Comparison of ENCODE assay signal across 1 cellular context in genomic region chr4:87422104-87423052, GRCh38.
TF ChIP-seq lines count a peak whose summit lies in the region.

TSS of gene NUDT9 (plus strand) at chr4:87422573. CDS start at chr4:87422906, 333 bp downstream.

TF ChIP-seq in HepG2, 621 proteins besides CTCF, POLR2A, EP300 and RAD21 (continued from another document and continues in another):
- TF ChIP-seq ZNF496 (CRISPR knock-in tag; IDR thresholded peaks at IDR 0.05; ENCODE audit: insufficient replicate concordance) (no peak), ZSCAN12 (CRISPR knock-in tag; IDR thresholded peaks at IDR 0.05) (no peak), AGO1 (IDR thresholded peaks at IDR 0.05; ENCODE audit: low read depth, low read length, poor library complexity, severe bottlenecking) (peak; percentile 35), ZFP1 (CRISPR knock-in tag; IDR thresholded peaks at IDR 0.05) (peak; percentile 48; the same call in 1 of the 2 replicates), TBX2 (CRISPR knock-in tag; IDR thresholded peaks at IDR 0.05; ENCODE audit: borderline replicate concordance) (peak; percentile 87), TEAD2 (CRISPR knock-in tag; IDR thresholded peaks at IDR 0.05) (no peak), HNF4A (CRISPR knock-in tag; IDR thresholded peaks at IDR 0.05) (peak; percentile 35; the same call in 1 of the 2 replicates), ZNF619 (CRISPR knock-in tag; IDR thresholded peaks at IDR 0.05) (no peak; the same call in 1 of the 2 replicates), ZFY (CRISPR knock-in tag; IDR thresholded peaks at IDR 0.05) (peak; percentile 84), ZSCAN21 (CRISPR knock-in tag; IDR thresholded peaks at IDR 0.05; ENCODE audit: borderline replicate concordance) (peak; percentile 95), GTF2F1 (IDR thresholded peaks at IDR 0.05; ENCODE audit: low read length) (no peak), ZNF160 (CRISPR knock-in tag; IDR thresholded peaks at IDR 0.05) (0 out of 2 replicates have a peak, but pooled peaks have one; percentile 43), PHF20 (CRISPR knock-in tag; IDR thresholded peaks at IDR 0.05) (peak; percentile 91), MTA3 (CRISPR knock-in tag; IDR thresholded peaks at IDR 0.05) (no peak), JUND (CRISPR knock-in tag; IDR thresholded peaks at IDR 0.05) (peak; percentile 75), SSRP1 (CRISPR knock-in tag; IDR thresholded peaks at IDR 0.05) (no peak), HOXA7 (CRISPR knock-in tag; IDR thresholded peaks at IDR 0.05) (no peak), TGIF2 (CRISPR knock-in tag; IDR thresholded peaks at IDR 0.05) (peak; percentile 65), ATF5 (CRISPR knock-in tag; IDR thresholded peaks at IDR 0.05; ENCODE audit: low read depth) (no peak), SNAPC4 (CRISPR knock-in tag; IDR thresholded peaks at IDR 0.05) (peak; percentile 80; the same call in 1 of the 2 replicates), CHCHD3 (CRISPR knock-in tag; IDR thresholded peaks at IDR 0.05) (no peak), KLF11 (CRISPR knock-in tag; IDR thresholded peaks at IDR 0.05) (0 out of 2 replicates have a peak, but pooled peaks have one; percentile 13), POGZ (CRISPR knock-in tag; IDR thresholded peaks at IDR 0.05) (peak; percentile 89), ZNF713 (CRISPR knock-in tag; IDR thresholded peaks at IDR 0.05) (no peak), NCOA2 (CRISPR knock-in tag; IDR thresholded peaks at IDR 0.05) (peak; percentile 60), SMYD3 (CRISPR knock-in tag; IDR thresholded peaks at IDR 0.05) (no peak), FIP1L1 (IDR thresholded peaks at IDR 0.05; ENCODE audit: borderline replicate concordance, insufficient read depth, low read depth, low read length) (0 out of 2 replicates have a peak, but pooled peaks have one; percentile 42), ZNF839 (CRISPR knock-in tag; IDR thresholded peaks at IDR 0.05; ENCODE audit: borderline replicate concordance) (peak; percentile 77; the same call in 1 of the 2 replicates), CEBPG (CRISPR knock-in tag; IDR thresholded peaks at IDR 0.05) (peak; percentile 52), ZNF552 (CRISPR knock-in tag; IDR thresholded peaks at IDR 0.05; ENCODE audit: borderline replicate concordance) (peak; percentile 67), ZNF326 (CRISPR knock-in tag; IDR thresholded peaks at IDR 0.05; ENCODE audit: borderline replicate concordance) (no peak), NCOA5 (CRISPR knock-in tag; IDR thresholded peaks at IDR 0.05) (no peak), TOE1 (CRISPR knock-in tag; IDR thresholded peaks at IDR 0.05) (no peak; the same call in 1 of the 2 replicates), NFATC3 (CRISPR knock-in tag; IDR thresholded peaks at IDR 0.05) (no peak; the same call in 1 of the 2 replicates), NCOR1 (IDR thresholded peaks at IDR 0.05; ENCODE audit: borderline replicate concordance, low read length) (no peak), MXD4 (CRISPR knock-in tag; IDR thresholded peaks at IDR 0.05) (peak; percentile 55; the same call in 1 of the 2 replicates), CEBPB (IDR thresholded peaks at IDR 0.05; ENCODE audit: borderline replicate concordance, low read depth, low read length) (no peak), ATAD3A (CRISPR knock-in tag; IDR thresholded peaks at IDR 0.05) (no peak), TARDBP (CRISPR knock-in tag; IDR thresholded peaks at IDR 0.05) (peak; percentile 72; the same call in 1 of the 2 replicates), ZC3H4 (CRISPR knock-in tag; IDR thresholded peaks at IDR 0.05; ENCODE audit: borderline replicate concordance) (no peak), ZNF343 (CRISPR knock-in tag; IDR thresholded peaks at IDR 0.05) (peak; percentile 81), ZNF251 (CRISPR knock-in tag; IDR thresholded peaks at IDR 0.05) (peak; percentile 76; the same call in 1 of the 2 replicates), ZMAT3 (CRISPR knock-in tag; conservative IDR thresholded peaks at IDR 0.05) (peak; percentile 62; the same call in 1 of the 2 replicates), ZHX1 (CRISPR knock-in tag; IDR thresholded peaks at IDR 0.05; ENCODE audit: low read depth) (peak; percentile 93), SNRNP70 (IDR thresholded peaks at IDR 0.05; ENCODE audit: low read depth, low read length) (no peak), ZNF530 (CRISPR knock-in tag; IDR thresholded peaks at IDR 0.05; ENCODE audit: low read depth) (no peak), ZZZ3 (CRISPR knock-in tag; IDR thresholded peaks at IDR 0.05; ENCODE audit: borderline replicate concordance) (no peak), ZFP41 (CRISPR knock-in tag; IDR thresholded peaks at IDR 0.05; ENCODE audit: borderline replicate concordance) (no peak), RBM39 (IDR thresholded peaks at IDR 0.05; ENCODE audit: low read depth, low read length, poor library complexity, severe bottlenecking) (peak; percentile 92), ZNF607 (CRISPR knock-in tag; IDR thresholded peaks at IDR 0.05; ENCODE audit: borderline replicate concordance) (peak; percentile 20; the same call in 1 of the 2 replicates), MXD3 (CRISPR knock-in tag; IDR thresholded peaks at IDR 0.05) (peak; percentile 84), ZNF282 (IDR thresholded peaks at IDR 0.05; ENCODE audit: partially characterized antibody) (no peak), MBD4 (IDR thresholded peaks at IDR 0.05; ENCODE audit: borderline replicate concordance, low read length) (no peak; the same call in 1 of the 2 replicates)
- TF ChIP-seq, protein P1, sequence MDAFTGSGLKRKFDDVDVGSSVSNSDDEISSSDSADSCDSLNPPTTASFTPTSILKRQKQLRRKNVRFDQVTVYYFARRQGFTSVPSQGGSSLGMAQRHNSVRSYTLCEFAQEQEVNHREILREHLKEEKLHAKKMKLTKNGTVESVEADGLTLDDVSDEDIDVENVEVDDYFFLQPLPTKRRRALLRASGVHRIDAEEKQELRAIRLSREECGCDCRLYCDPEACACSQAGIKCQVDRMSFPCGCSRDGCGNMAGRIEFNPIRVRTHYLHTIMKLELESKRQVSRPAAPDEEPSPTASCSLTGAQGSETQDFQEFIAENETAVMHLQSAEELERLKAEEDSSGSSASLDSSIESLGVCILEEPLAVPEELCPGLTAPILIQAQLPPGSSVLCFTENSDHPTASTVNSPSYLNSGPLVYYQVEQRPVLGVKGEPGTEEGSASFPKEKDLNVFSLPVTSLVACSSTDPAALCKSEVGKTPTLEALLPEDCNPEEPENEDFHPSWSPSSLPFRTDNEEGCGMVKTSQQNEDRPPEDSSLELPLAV (CRISPR knock-in tag; conservative IDR thresholded peaks at IDR 0.05; ENCODE audit: low read depth) = no peak
- TF ChIP-seq, protein P2, sequence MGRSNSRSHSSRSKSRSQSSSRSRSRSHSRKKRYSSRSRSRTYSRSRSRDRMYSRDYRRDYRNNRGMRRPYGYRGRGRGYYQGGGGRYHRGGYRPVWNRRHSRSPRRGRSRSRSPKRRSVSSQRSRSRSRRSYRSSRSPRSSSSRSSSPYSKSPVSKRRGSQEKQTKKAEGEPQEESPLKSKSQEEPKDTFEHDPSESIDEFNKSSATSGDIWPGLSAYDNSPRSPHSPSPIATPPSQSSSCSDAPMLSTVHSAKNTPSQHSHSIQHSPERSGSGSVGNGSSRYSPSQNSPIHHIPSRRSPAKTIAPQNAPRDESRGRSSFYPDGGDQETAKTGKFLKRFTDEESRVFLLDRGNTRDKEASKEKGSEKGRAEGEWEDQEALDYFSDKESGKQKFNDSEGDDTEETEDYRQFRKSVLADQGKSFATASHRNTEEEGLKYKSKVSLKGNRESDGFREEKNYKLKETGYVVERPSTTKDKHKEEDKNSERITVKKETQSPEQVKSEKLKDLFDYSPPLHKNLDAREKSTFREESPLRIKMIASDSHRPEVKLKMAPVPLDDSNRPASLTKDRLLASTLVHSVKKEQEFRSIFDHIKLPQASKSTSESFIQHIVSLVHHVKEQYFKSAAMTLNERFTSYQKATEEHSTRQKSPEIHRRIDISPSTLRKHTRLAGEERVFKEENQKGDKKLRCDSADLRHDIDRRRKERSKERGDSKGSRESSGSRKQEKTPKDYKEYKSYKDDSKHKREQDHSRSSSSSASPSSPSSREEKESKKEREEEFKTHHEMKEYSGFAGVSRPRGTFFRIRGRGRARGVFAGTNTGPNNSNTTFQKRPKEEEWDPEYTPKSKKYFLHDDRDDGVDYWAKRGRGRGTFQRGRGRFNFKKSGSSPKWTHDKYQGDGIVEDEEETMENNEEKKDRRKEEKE (IDR thresholded peaks at IDR 0.05) = no peak
